ENCODE assay signal across 8 cellular contexts in the genomic region with DNA sequence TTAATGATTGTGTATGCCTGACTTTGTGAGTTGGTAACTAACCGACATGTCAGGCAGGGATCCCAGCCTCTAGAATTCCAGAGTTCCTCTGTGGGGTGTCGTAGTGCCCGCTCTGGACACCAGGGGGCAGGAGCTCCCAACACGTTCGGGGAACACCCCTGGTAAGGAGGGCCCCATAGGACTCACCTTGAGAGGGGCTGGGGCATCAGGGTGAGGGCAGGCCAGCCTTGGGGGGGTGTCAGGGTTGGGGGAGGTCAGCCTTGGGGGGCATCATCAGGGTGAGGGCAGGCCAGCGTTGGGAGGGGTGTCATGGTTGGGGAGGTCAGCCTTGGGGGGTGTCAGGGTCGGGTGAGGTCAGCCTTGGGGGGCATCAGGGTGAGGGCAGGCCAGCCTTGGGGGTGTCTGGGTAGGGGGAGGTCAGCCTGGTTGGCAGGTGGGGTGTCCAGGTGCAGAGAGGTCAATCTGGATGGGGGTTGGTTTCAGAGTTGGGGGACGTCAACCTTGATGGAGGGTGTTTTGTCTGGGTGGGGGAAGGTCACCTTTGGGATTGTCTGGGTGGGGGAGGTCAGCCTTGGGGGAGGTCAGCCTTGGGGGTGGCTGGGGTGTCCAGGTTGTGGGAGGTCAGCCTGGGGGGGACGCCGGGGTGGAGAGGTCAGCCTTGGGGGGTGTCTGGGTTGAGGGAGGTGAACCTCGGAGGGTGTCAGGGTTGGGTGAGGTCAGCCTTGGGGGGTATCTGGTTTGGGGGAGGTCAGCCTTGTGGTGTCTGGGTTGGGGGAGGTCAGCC. TPM values are rescaled to one million over a fixed set of nuclear protein-coding genes. Genes with fewer than 3 reads are reported as not detected.
DNase-seq lines count a peak whose midpoint lies in the region; ATAC-seq and TF ChIP-seq lines count a peak whose summit lies in the region.

No MANE protein-coding gene starts in this region.

- H3K4me2 ChIP-seq in mammary epithelial cell (ENCODE audit: insufficient read depth, low read depth, low read length) = no peak overlapping the region

- H3K36me3 ChIP-seq in MG63 (peaks cover 40% of the 10 kb centered on the region), mammary epithelial cell (ENCODE audit: insufficient read depth, low read length) (peaks cover 7% of the 10 kb centered on the region)

- no peaks in the 10 kb centered on the region; the same call in 1 of the 2 replicates for H3K27me3 Mint-ChIP-seq in WTC11 (ENCODE audit: low read depth)

- in situ Hi-C loops in G401 (cut with HindIII; ENCODE audit: low sequenced_read_pairs) = no loop called here
- in situ Hi-C loops in mammary epithelial cell (cut with MboI; ENCODE audit: low sequenced_read_pairs in 2 of 2) = no loop called here

- H2AFZ ChIP-seq in mammary epithelial cell (ENCODE audit: low read depth, low read length) = no peak overlapping the region

- CTCF ChIA-PET in WTC11 (lab: Charles Lee) = interaction anchor here (0.6 to 2.2 kb wide), 25 partner anchors 11 to 468 kb away, joined by 3 to 17 read pairs (median 5); a partner anchor contains a TSS
- CTCF ChIA-PET in mammary epithelial cell (lab: Charles Lee; ENCODE audit: low non-redundant PET) = interaction anchor here (0.8 kb wide), 1 partner anchor 19 kb away, joined by 5 read pairs; no protein-coding TSS in a partner anchor

- POLR2A ChIA-PET in WTC11 (lab: Charles Lee) = no interaction called here

- H3K27me3 ChIP-seq in MG63 (no peaks in the 10 kb centered on the region), mammary epithelial cell (ENCODE audit: insufficient read depth, low read length) (no peaks in the 10 kb centered on the region)

- dilution Hi-C loops in mammary epithelial cell (cut with HindIII; ENCODE audit: low sequenced_read_pairs) = loop anchor here (5.0 to 10.0 kb wide), 2 partner anchors 71 to 292 kb away; no protein-coding TSS in a partner anchor

- no peaks in the 10 kb centered on the region for H4K20me1 ChIP-seq in mammary epithelial cell (ENCODE audit: insufficient read depth, low read length)

- no peak overlapping the region for H3K4me3 Mint-ChIP-seq in WTC11

- no TSS peak for BruUV-seq in mammary epithelial cell (replicated peaks; lab: Mats Ljungman, UMichigan)

- peak; percentile 92 for ATAC-seq in WTC11

- peaks cover 41% of the 10 kb centered on the region for H3K36me3 Mint-ChIP-seq in WTC11

- no peaks in the 10 kb centered on the region for H3K4me1 Mint-ChIP-seq in WTC11

- TF ChIP-seq CTCF in WTC11 (IDR thresholded peaks at IDR 0.05) (peak; percentile 86), mammary epithelial cell (conservative IDR thresholded peaks at IDR 0.05 in 1 of 2, IDR thresholded peaks at IDR 0.05 in 1 of 2; ENCODE audit: extremely low read depth in 1 of 2, insufficient read depth in 1 of 2, low read depth in 1 of 2, low read length in 2 of 2) (peak; percentile 80 to 97)

- H3K79me2 ChIP-seq in mammary epithelial cell (ENCODE audit: insufficient read depth, low read length) = no peaks in the 10 kb centered on the region

- intact Hi-C loops in mammary epithelial cell (cut with micrococcal nuclease) = loop anchor here (1.0 to 2.0 kb wide), 4 partner anchors 26 to 168 kb away; a partner anchor contains a TSS

- H3K27ac ChIP-seq in mammary epithelial cell (ENCODE audit: insufficient read depth, low read depth, low read length) = no peak overlapping the region

- DNase-seq in G401 (ENCODE audit: low spot score) = peak; percentile 28
- peak; percentile 53 for DNase-seq in MG63
- DNase-seq in WTC11 (ENCODE audit: low spot score) = peak; percentile 87
- DNase-seq in mammary epithelial cell = peak; percentile 34
- peak; percentile 78 for DNase-seq in left kidney (ENCODE audit: low read depth, low spot score)
- DNase-seq in stimulated activated CD4-positive, alpha-beta T cell treated with anti-CD3 and anti-CD28 coated beads, TNF-alpha, amount 100 ng/mL, for 4 hours (ENCODE audit: low read depth in 3 of 3) = peak; percentile 53 to 59 (median 57)
- DNase-seq in NOMO-1 treated with DMSO at 0.1 percent for 48 hours (lab: John Stamatoyannopoulos, UW; ENCODE audit: unreplicated experiment) = no peak
- no peak for DNase-seq in foreskin melanocyte

- H3K4me3 ChIP-seq in MG63 (no peak overlapping the region), mammary epithelial cell (replicated peaks in 1 of 3; ENCODE audit: insufficient read depth in 1 of 3, low read depth in 2 of 3, low read length in 3 of 3) (no peak overlapping the region)

- H3K4me1 ChIP-seq in mammary epithelial cell (ENCODE audit: insufficient read depth, low read length) = no peaks in the 10 kb centered on the region

- no peak overlapping the region for H3K9ac ChIP-seq in mammary epithelial cell (ENCODE audit: insufficient read depth, low read length)

- H3K27ac Mint-ChIP-seq in WTC11 = no peak overlapping the region

- H3K9me3 Mint-ChIP-seq in WTC11 = peaks cover 10% of the 10 kb centered on the region

- 21% methylated on average over 5 of the region's 11 CpGs for WGBS in mammary epithelial cell (ENCODE audit: low coverage, missing lambda C conversion rate)

- H3K9me3 ChIP-seq in MG63 (no peaks in the 10 kb centered on the region), mammary epithelial cell (replicated peaks; ENCODE audit: insufficient read depth, low read length) (no peaks in the 10 kb centered on the region)

TF ChIP-seq in WTC11, 78 proteins besides CTCF, POLR2A, EP300 and RAD21:
- TF ChIP-seq ZNF416 (CRISPR knock-in tag; IDR thresholded peaks at IDR 0.05) (no peak), TEAD4 (CRISPR knock-in tag; IDR thresholded peaks at IDR 0.05) (no peak), NR1H2 (CRISPR knock-in tag; IDR thresholded peaks at IDR 0.05) (no peak)

RNA-seq across cellular contexts. Expression of a gene that starts 45.6 kb away (rescaled TPM):
- total RNA-seq in G401 (2014; rRNA removed; shearing (Covaris generic)) = 55.9 and 107 TPM in 2 replicates
- total RNA-seq in MG63 (2014; rRNA removed; shearing (Covaris generic); ENCODE audit: low replicate concordance) = 109 and 157 TPM in 2 replicates
- 149 to 158 TPM (median 156 TPM) in 3 replicates for total RNA-seq in WTC11 (2021)
- total RNA-seq in mammary epithelial cell = 100 to 1,000 TPM; 135 to 191 TPM
- polyA plus RNA-seq in mammary epithelial cell = 176 TPM
- 160 TPM for polyA minus RNA-seq in mammary epithelial cell

RNA-seq across cellular contexts. Expression of a gene that starts 59.6 kb away (rescaled TPM):
- total RNA-seq in G401 (2014; rRNA removed; shearing (Covaris generic)) = 73.7 and 83.1 TPM in 2 replicates
- total RNA-seq in MG63 (2014; rRNA removed; shearing (Covaris generic); ENCODE audit: low replicate concordance) = 20.4 and 27.5 TPM in 2 replicates
- total RNA-seq in WTC11 (2021) (40.8 to 44.1 TPM (median 43.6 TPM) in 3 replicates), mammary epithelial cell (10 to 100 TPM; 24.3 to 34.5 TPM)
- polyA plus RNA-seq in mammary epithelial cell = 31.9 TPM
- 39.9 TPM for polyA minus RNA-seq in mammary epithelial cell

Comparison
In these comparisons a context has a peak if more than half of its experiments do, and no peak if none do; other contexts are left out.
1. DNase-seq: peak in G401 (single experiment), MG63 (single experiment), WTC11 (single experiment), mammary epithelial cell (single experiment), left kidney (single experiment) and stimulated activated CD4-positive, alpha-beta T cell treated with anti-CD3 and anti-CD28 coated beads, TNF-alpha, amount 100 ng/mL, for 4 hours (3 of 3); none in NOMO-1 treated with DMSO at 0.1 percent for 48 hours (single experiment) and foreskin melanocyte (single experiment).